Comparison of ENCODE assay signal across 8 cellular contexts in genomic region chr1:154334647-154335350, GRCh38. TPM values are rescaled to one million over a fixed set of nuclear protein-coding genes. Genes with fewer than 3 reads are reported as not detected.
DNase-seq lines count a peak whose midpoint lies in the region; ATAC-seq, FAIRE-seq and TF ChIP-seq lines count a peak whose summit lies in the region.

No MANE protein-coding gene starts in this region.

- H2AFZ ChIP-seq in neural cell (ENCODE audit: low read depth, low read length): no peak overlapping the region

- H3K9me3 ChIP-seq in esophagus squamous epithelium: no peaks in the 10 kb centered on the region
- no peaks in the 10 kb centered on the region for H3K9me3 ChIP-seq in neural cell (ENCODE audit: low read length)

- H3K27me3 Mint-ChIP-seq in activated T-cell treated with anti-CD3 and anti-CD28 coated beads, Interleukin-2, amount 50 U/mL, for 72 hours (ENCODE audit: low read depth): no peaks in the 10 kb centered on the region
- H3K27me3 Mint-ChIP-seq in stimulated activated naive CD8-positive, alpha-beta T cell treated with anti-CD3 and anti-CD28 coated beads, Interleukin-15, amount 100 ng/mL, for 72 hours: no peaks in the 10 kb centered on the region

- ATAC-seq in activated T-cell treated with anti-CD3 and anti-CD28 coated beads, Interleukin-2, amount 50 U/mL, for 72 hours (replicated peaks in 1 of 2): peak; percentile 96 to 99
- peak; percentile 99 for ATAC-seq in stimulated activated naive CD8-positive, alpha-beta T cell treated with anti-CD3 and anti-CD28 coated beads, Interleukin-15, amount 100 ng/mL, for 72 hours
- no peak for ATAC-seq in HG02884 (IDR thresholded peaks at IDR 0.05; ENCODE audit: unreplicated experiment)

- H3K27ac ChIP-seq in esophagus squamous epithelium (peak overlapping the region; percentile 29 to 78 (median 68)), neural cell (ENCODE audit: low read length) (no peak overlapping the region)

- H3F3A ChIP-seq in neural cell (ENCODE audit: insufficient read depth, low read length, poor library complexity, severe bottlenecking): no peaks in the 10 kb centered on the region

- no peak for TF ChIP-seq EP300 in neural cell (conservative IDR thresholded peaks at IDR 0.05; ENCODE audit: poor library complexity, severe bottlenecking)

- peak; percentile 56 for DNase-seq in GF-D8 (lab: John Stamatoyannopoulos, UW)
- peak; percentile 94 for DNase-seq in Jurkat, Clone E6-1 (ENCODE audit: low read depth, low spot score)
- peak; percentile 37 for DNase-seq in RCC 7860 (ENCODE audit: low spot score)
- peak; percentile 93 for DNase-seq in activated T-cell treated with anti-CD3 and anti-CD28 coated beads, Interleukin-2, amount 50 U/mL, for 72 hours
- peak; percentile 48 for DNase-seq in esophagus squamous epithelium (lab: John Stamatoyannopoulos, UW)
- DNase-seq in stimulated activated naive CD8-positive, alpha-beta T cell treated with anti-CD3 and anti-CD28 coated beads, Interleukin-15, amount 100 ng/mL, for 72 hours: peak; percentile 82 to 92

- H3K9me2 ChIP-seq in neural cell (ENCODE audit: insufficient read depth, low read length): no peaks in the 10 kb centered on the region

- H3K9me3 Mint-ChIP-seq in activated T-cell treated with anti-CD3 and anti-CD28 coated beads, Interleukin-2, amount 50 U/mL, for 72 hours: no peaks in the 10 kb centered on the region
- H3K9me3 Mint-ChIP-seq in stimulated activated naive CD8-positive, alpha-beta T cell treated with anti-CD3 and anti-CD28 coated beads, Interleukin-15, amount 100 ng/mL, for 72 hours: no peaks in the 10 kb centered on the region

- H3K27me3 ChIP-seq in esophagus squamous epithelium (peaks cover 0 to 2% (median 0%) of the 10 kb centered on the region in 4 donors), neural cell (ENCODE audit: insufficient read depth, low read depth, low read length) (no peaks in the 10 kb centered on the region)

- TF ChIP-seq RAD21 in neural cell (conservative IDR thresholded peaks at IDR 0.05): peak; percentile 72

- peak overlapping the region; percentile 11 to 49 for H3K4me3 Mint-ChIP-seq in activated T-cell treated with anti-CD3 and anti-CD28 coated beads, Interleukin-2, amount 50 U/mL, for 72 hours
- H3K4me3 Mint-ChIP-seq in stimulated activated naive CD8-positive, alpha-beta T cell treated with anti-CD3 and anti-CD28 coated beads, Interleukin-15, amount 100 ng/mL, for 72 hours: peak overlapping the region; percentile 54 to 61

- H3K4me2 ChIP-seq in neural cell (ENCODE audit: low read length): no peak overlapping the region

- H3K4me1 ChIP-seq in esophagus squamous epithelium: peaks cover 0 to 49% (median 13%) of the 10 kb centered on the region in 3 donors

- H3K27ac Mint-ChIP-seq in activated T-cell treated with anti-CD3 and anti-CD28 coated beads, Interleukin-2, amount 50 U/mL, for 72 hours: peak overlapping the region; percentile 94
- peak overlapping the region; percentile 72 to 92 for H3K27ac Mint-ChIP-seq in stimulated activated naive CD8-positive, alpha-beta T cell treated with anti-CD3 and anti-CD28 coated beads, Interleukin-15, amount 100 ng/mL, for 72 hours

- no peak overlapping the region for H3K4me3 ChIP-seq in Jurkat, Clone E6-1 (ENCODE audit: low read length)
- peak overlapping the region in 1 of 4 donors; percentile 15 for H3K4me3 ChIP-seq in esophagus squamous epithelium
- no peak overlapping the region for H3K4me3 ChIP-seq in neural cell (ENCODE audit: low read length)

- 11 to 17% methylated on average over 3 to 9 of the region's 9 CpGs for WGBS in esophagus squamous epithelium, 2 donors

- H3K79me2 ChIP-seq in neural cell (replicated peaks; ENCODE audit: insufficient read depth, low read length): peaks cover 4% of the 10 kb centered on the region

- H3K9ac ChIP-seq in neural cell (ENCODE audit: low read length): no peak overlapping the region

- no peak for FAIRE-seq in RCC 7860 (lab: Jason Lieb, UNC)

- H3K4me1 Mint-ChIP-seq in activated T-cell treated with anti-CD3 and anti-CD28 coated beads, Interleukin-2, amount 50 U/mL, for 72 hours (ENCODE audit: low read depth): peaks cover 71% of the 10 kb centered on the region
- H3K4me1 Mint-ChIP-seq in stimulated activated naive CD8-positive, alpha-beta T cell treated with anti-CD3 and anti-CD28 coated beads, Interleukin-15, amount 100 ng/mL, for 72 hours: peaks cover 72% of the 10 kb centered on the region

- intact Hi-C loops in esophagus squamous epithelium (cut with DNase I): no loop called here

- peaks cover 13 to 22% of the 10 kb centered on the region in 2 donors for H3K36me3 Mint-ChIP-seq in activated T-cell treated with anti-CD3 and anti-CD28 coated beads, Interleukin-2, amount 50 U/mL, for 72 hours (ENCODE audit: insufficient read depth in 2 of 2)

- no peaks in the 10 kb centered on the region for H4K20me1 ChIP-seq in neural cell (ENCODE audit: insufficient read depth)

- H3K36me3 ChIP-seq in esophagus squamous epithelium: peaks cover 0 to 66% (median 13%) of the 10 kb centered on the region in 3 donors
- peaks cover 8% of the 10 kb centered on the region for H3K36me3 ChIP-seq in neural cell (ENCODE audit: insufficient read depth, low read length)

- TF ChIP-seq POLR2A in esophagus squamous epithelium (IDR thresholded peaks at IDR 0.05): no peak

- TF ChIP-seq CTCF in esophagus squamous epithelium (IDR thresholded peaks at IDR 0.05) (peak; percentile 86 to 91 (median 86)), neural cell (IDR thresholded peaks at IDR 0.05; ENCODE audit: poor library complexity, severe bottlenecking) (peak; percentile 82)

TF ChIP-seq in neural cell, 6 proteins besides CTCF, POLR2A, EP300 and RAD21:
- TF ChIP-seq POLR2AphosphoS5 (IDR thresholded peaks at IDR 0.05): no peak
- peak; percentile 77 for TF ChIP-seq SMC3 (conservative IDR thresholded peaks at IDR 0.05; ENCODE audit: poor library complexity)

RNA-seq across cellular contexts. Expression of gene ATP8B2, which starts 9.5 kb away (rescaled TPM):
- 15.7 TPM for polyA plus RNA-seq in Jurkat, Clone E6-1 (2012; ENCODE audit: insufficient read depth, insufficient read length)
- total RNA-seq in activated T-cell treated with anti-CD3 and anti-CD28 coated beads, Interleukin-2, amount 50 U/mL, for 72 hours: 10 to 100 TPM; 37.4 to 52.6 TPM
- 10 to 100 TPM in 2 of 4 donors, 1 to 10 TPM in 2; 2.4 to 55.5 (median 11.1) TPM for total RNA-seq in esophagus squamous epithelium
- 71.3 and 86.9 TPM in 2 replicates for polyA plus RNA-seq in neural cell
- 63.2 and 76.4 TPM in 2 replicates for polyA minus RNA-seq in neural cell

RNA-seq across cellular contexts. Expression of gene AQP10, which starts 13.9 kb away (rescaled TPM):
- not detected for polyA plus RNA-seq in Jurkat, Clone E6-1 (2012; ENCODE audit: insufficient read depth, insufficient read length)
- not detected for total RNA-seq in activated T-cell treated with anti-CD3 and anti-CD28 coated beads, Interleukin-2, amount 50 U/mL, for 72 hours
- not detected for total RNA-seq in esophagus squamous epithelium
- polyA plus RNA-seq in neural cell: not detected in 2 replicates
- polyA minus RNA-seq in neural cell: 0.49 TPM in 1 of 2 replicates, not detected in the other

Comparison
In these comparisons a context has a peak if more than half of its experiments do, and no peak if none do; other contexts are left out.
1. DNase-seq: peak in every context shown above with its lines; median percentile 94 in Jurkat, Clone E6-1; 93 in activated T-cell treated with anti-CD3 and anti-CD28 coated beads, Interleukin-2, amount 50 U/mL, for 72 hours; 87 in stimulated activated naive CD8-positive, alpha-beta T cell treated with anti-CD3 and anti-CD28 coated beads, Interleukin-15, amount 100 ng/mL, for 72 hours; 56 in GF-D8; 48 in esophagus squamous epithelium; 37 in RCC 7860.